26 cellular contexts compared by ENCODE assay signal in genomic region chr5:75199946-75200345, GRCh38. TPM values are rescaled to one million over a fixed set of nuclear protein-coding genes. Genes with fewer than 3 reads are reported as not detected.
DNase-seq lines count a peak whose midpoint lies in the region; ATAC-seq, FAIRE-seq and TF ChIP-seq lines count a peak whose summit lies in the region.
"Had no signal": no experiment of that assay in that cellular context is flagged by ENCODE, and none has a peak within 500 bp of the region (broad histone marks: within the 10 kb centered on the region; RNA-seq: fewer than 3 reads in every experiment).

No MANE protein-coding gene starts in this region.

- H4K5ac ChIP-seq in mesendoderm (ENCODE audit: low read length): no peak overlapping the region

- TF ChIP-seq CTCF in RWPE2 (IDR thresholded peaks at IDR 0.05; ENCODE audit: poor library complexity, severe bottlenecking) (no peak), K562 (IDR thresholded peaks at IDR 0.05 in 2 of 3, conservative IDR thresholded peaks at IDR 0.05 in 1 of 3; ENCODE audit: insufficient read depth in 2 of 3, low read depth in 1 of 3, low read length in 3 of 3) (no peak), smooth muscle cell (IDR thresholded peaks at IDR 0.05; ENCODE audit: borderline replicate concordance, insufficient read depth, poor library complexity, severe bottlenecking) (no peak)

- intact Hi-C loops in K562 (cut with micrococcal nuclease): no loop called here
- intact Hi-C loops in activated T-helper 1 cell treated with anti-CD3 and anti-CD28 coated beads, Interleukin-12 subunit alpha, Interleukin-12 subunit beta, Interleukin-2, Interleukin-4 antibody, amounts not matched to agents 30 ng/mL and 10 ng/mL and 1 ng/mL, durations not matched to agents 14 hours and 24 hours and 36 hours (cut with micrococcal nuclease): no loop called here

- peaks cover 2% of the 10 kb centered on the region for H3K27me3 Mint-ChIP-seq in activated T-helper 1 cell treated with anti-CD3 and anti-CD28 coated beads, Interleukin-12 subunit alpha, Interleukin-12 subunit beta, Interleukin-2, Interleukin-4 antibody, amounts not matched to agents 30 ng/mL and 10 ng/mL and 1 ng/mL, durations not matched to agents 14 hours and 24 hours and 36 hours (ENCODE audit: insufficient read depth)
- H3K27me3 Mint-ChIP-seq: CD4-positive, alpha-beta T cell; CD8-positive, alpha-beta memory T cell had no signal

- no peak overlapping the region for H2BK120ac ChIP-seq in mesendoderm (ENCODE audit: low read depth, low read length)

- POLR2A ChIA-PET in K562 (lab: Yijun Ruan, JAX): interaction anchor here (1.5 kb wide), 1 partner anchor 10 kb away, joined by 3 read pairs; no protein-coding TSS in a partner anchor

- H3K4ac ChIP-seq in mesendoderm (ENCODE audit: low read depth, low read length): no peak overlapping the region

- H3K9me3 Mint-ChIP-seq in activated T-helper 1 cell treated with anti-CD3 and anti-CD28 coated beads, Interleukin-12 subunit alpha, Interleukin-12 subunit beta, Interleukin-2, Interleukin-4 antibody, amounts not matched to agents 30 ng/mL and 10 ng/mL and 1 ng/mL, durations not matched to agents 14 hours and 24 hours and 36 hours: no peaks in the 10 kb centered on the region
- H3K9me3 Mint-ChIP-seq: CD4-positive, alpha-beta T cell; CD8-positive, alpha-beta memory T cell; HFFc6 had no signal

- 40% methylated on average over 1 of the region's 1 CpG for WGBS in K562 (ENCODE audit: insufficient coverage, low coverage, missing lambda C conversion rate)
- no CpG with 5 or more reads among the region's 1 CpG for WGBS in mesendoderm (ENCODE audit: extremely low coverage, insufficient coverage, low lambda C conversion rate)
- WGBS in smooth muscle cell (ENCODE audit: low lambda C conversion rate): 89% methylated on average over 1 of the region's 1 CpG

- H3K9me3 ChIP-seq in RWPE2 (ENCODE audit: severe bottlenecking) (no peaks in the 10 kb centered on the region), K562 (replicated peaks; ENCODE audit: control insufficient read depth, insufficient read depth, low read depth, low read length) (no peaks in the 10 kb centered on the region), smooth muscle cell (replicated peaks; ENCODE audit: low read depth) (no peaks in the 10 kb centered on the region)
- H3K9me3 ChIP-seq: A549; BE2C; BLaER1 treated with 17β-estradiol and CSF1 and Interleukin-3, amounts not matched to agents 10 nM and 100 nM; HAP-1 had no signal

- FAIRE-seq in K562 (lab: Jason Lieb, UNC): peak; percentile 40
- FAIRE-seq: A549, D721Med, GM12891, GM18507, H54 had no signal

- H3K4me3 ChIP-seq in RWPE2 (ENCODE audit: severe bottlenecking) (no peak overlapping the region), K562 (no peak overlapping the region), mesendoderm (ENCODE audit: low read length) (no peak overlapping the region), smooth muscle cell (no peak overlapping the region)
- H3K4me3 ChIP-seq: A549; BLaER1 treated with 17β-estradiol and CSF1 and Interleukin-3, amounts not matched to agents 10 nM and 100 nM; HAP-1 had no signal

- H4K8ac ChIP-seq in mesendoderm (ENCODE audit: low read depth, low read length): no peak overlapping the region

- H3K4me2 ChIP-seq in K562 (ENCODE audit: insufficient read depth, low read length) (no peak overlapping the region), mesendoderm (ENCODE audit: low read length) (no peak overlapping the region), smooth muscle cell (no peak overlapping the region)
- H3K4me2 ChIP-seq: A549; BLaER1 treated with 17β-estradiol and CSF1 and Interleukin-3, amounts not matched to agents 10 nM and 100 nM had no signal

- H3K79me2 ChIP-seq in K562 (ENCODE audit: control insufficient read depth, insufficient read depth, low read length): no peaks in the 10 kb centered on the region
- H3K79me2 ChIP-seq in mesendoderm (ENCODE audit: control insufficient read depth, insufficient read depth, low read length): no peaks in the 10 kb centered on the region
- H3K79me2 ChIP-seq in smooth muscle cell (ENCODE audit: low read depth): no peaks in the 10 kb centered on the region

- no peak for TF ChIP-seq RAD21 in K562 (CRISPR knock-in tag; conservative IDR thresholded peaks at IDR 0.05 in 1 of 2, IDR thresholded peaks at IDR 0.05 in 1 of 2)

- CTCF ChIA-PET in K562 (lab: Yijun Ruan, JAX; ENCODE audit: low intra/inter-chr PET ratio): no interaction called here

- H4K20me1 ChIP-seq in K562 (replicated peaks; ENCODE audit: control insufficient read depth, insufficient read depth, low read length) (no peaks in the 10 kb centered on the region), smooth muscle cell (ENCODE audit: low read depth) (no peaks in the 10 kb centered on the region)
- H4K20me1 ChIP-seq: BLaER1 treated with 17β-estradiol and CSF1 and Interleukin-3, amounts not matched to agents 10 nM and 100 nM had no signal

- H2BK5ac ChIP-seq in mesendoderm (ENCODE audit: low read length): no peak overlapping the region

- H3K27me3 ChIP-seq in RWPE2 (ENCODE audit: insufficient read depth, poor library complexity, severe bottlenecking) (no peaks in the 10 kb centered on the region), K562 (ENCODE audit: control insufficient read depth in 2 of 2, insufficient read depth in 2 of 2, low read length in 2 of 2) (no peaks in the 10 kb centered on the region), mesendoderm (ENCODE audit: insufficient read depth, low read length, poor library complexity) (no peaks in the 10 kb centered on the region), smooth muscle cell (ENCODE audit: low read depth) (no peaks in the 10 kb centered on the region)
- H3K27me3 ChIP-seq: BLaER1 treated with 17β-estradiol and CSF1 and Interleukin-3, amounts not matched to agents 10 nM and 100 nM had no signal

- BruUV-seq in K562 (replicated peaks; lab: Mats Ljungman, UMichigan): no TSS peak

- no peaks in the 10 kb centered on the region for H3K36me3 ChIP-seq in RWPE2 (ENCODE audit: low read depth)
- no peaks in the 10 kb centered on the region for H3K36me3 ChIP-seq in K562 (ENCODE audit: control insufficient read depth, insufficient read depth, low read length)
- no peaks in the 10 kb centered on the region for H3K36me3 ChIP-seq in mesendoderm (ENCODE audit: control insufficient read depth, insufficient read depth, low read length)
- H3K36me3 ChIP-seq in smooth muscle cell (ENCODE audit: low read depth): no peaks in the 10 kb centered on the region
- H3K36me3 ChIP-seq: BE2C; BLaER1 treated with 17β-estradiol and CSF1 and Interleukin-3, amounts not matched to agents 10 nM and 100 nM; HAP-1 had no signal

- no peak for ATAC-seq in RWPE2 (ENCODE audit: low read depth)
- ATAC-seq in K562: no peak
- no peak for ATAC-seq in GM18868 (IDR thresholded peaks at IDR 0.05; ENCODE audit: unreplicated experiment)
- ATAC-seq: A549 had no signal

- DNase-seq in RWPE2 (ENCODE audit: low spot score) (no peak), K562 (ENCODE audit: extremely low read depth in 1 of 4, low spot score in 3 of 4) (peak in 1 of 4 experiments; percentile 4), mesendoderm (peak; percentile 79), smooth muscle cell (lab: John Stamatoyannopoulos, UW; ENCODE audit: unreplicated experiment) (no peak), RKO (ENCODE audit: low spot score) (no peak)
- no peak for DNase-seq in activated T-helper 1 cell treated with anti-CD3 and anti-CD28 coated beads, Interleukin-12 subunit alpha, Interleukin-12 subunit beta, Interleukin-2, Interleukin-4 antibody, amounts not matched to agents 30 ng/mL and 10 ng/mL and 1 ng/mL, durations not matched to agents 14 hours and 24 hours and 36 hours (ENCODE audit: low spot score)
- DNase-seq: 8988T; ACHN; AML-193; BE2C; CD4-positive, alpha-beta T cell; CD8-positive, alpha-beta memory T cell; DMS 273 treated with DMSO at 0.1 percent for 48 hours; DMS79; GF-D8; GOT3; HFFc6 had no signal

- H3K18ac ChIP-seq in mesendoderm (ENCODE audit: low read length): no peak overlapping the region

- H3K9me1 ChIP-seq in K562 (ENCODE audit: control insufficient read depth, insufficient read depth, low read length): no peaks in the 10 kb centered on the region

- in situ Hi-C loops in K562 (cut with MboI): no loop called here

- no peaks in the 10 kb centered on the region for H3K4me1 Mint-ChIP-seq in activated T-helper 1 cell treated with anti-CD3 and anti-CD28 coated beads, Interleukin-12 subunit alpha, Interleukin-12 subunit beta, Interleukin-2, Interleukin-4 antibody, amounts not matched to agents 30 ng/mL and 10 ng/mL and 1 ng/mL, durations not matched to agents 14 hours and 24 hours and 36 hours (ENCODE audit: low read depth)
- H3K4me1 Mint-ChIP-seq: CD14-positive monocyte; CD8-positive, alpha-beta memory T cell had no signal

- H3K56ac ChIP-seq in mesendoderm (ENCODE audit: low read length): no peak overlapping the region

- H3K4me3 Mint-ChIP-seq in activated T-helper 1 cell treated with anti-CD3 and anti-CD28 coated beads, Interleukin-12 subunit alpha, Interleukin-12 subunit beta, Interleukin-2, Interleukin-4 antibody, amounts not matched to agents 30 ng/mL and 10 ng/mL and 1 ng/mL, durations not matched to agents 14 hours and 24 hours and 36 hours: no peak overlapping the region
- H3K4me3 Mint-ChIP-seq: CD14-positive monocyte; CD4-positive, alpha-beta T cell; CD8-positive, alpha-beta memory T cell; HFFc6 had no signal

- H3K79me1 ChIP-seq in mesendoderm (ENCODE audit: low read length): no peaks in the 10 kb centered on the region

- no peak overlapping the region for H3K23ac ChIP-seq in mesendoderm (ENCODE audit: low read length)

- H3K4me1 ChIP-seq in RWPE2 (ENCODE audit: insufficient read depth, poor library complexity, severe bottlenecking): peaks cover 10% of the 10 kb centered on the region
- H3K4me1 ChIP-seq in K562 (replicated peaks in 1 of 2; ENCODE audit: control insufficient read depth in 2 of 2, insufficient read depth in 2 of 2, low read length in 2 of 2): no peaks in the 10 kb centered on the region; a peak in 1 of 5 replicates
- no peaks in the 10 kb centered on the region for H3K4me1 ChIP-seq in mesendoderm (ENCODE audit: control insufficient read depth, low read depth, low read length)
- H3K4me1 ChIP-seq in smooth muscle cell (ENCODE audit: low read depth): no peaks in the 10 kb centered on the region
- H3K4me1 ChIP-seq: A549; BE2C; BLaER1 treated with 17β-estradiol and CSF1 and Interleukin-3, amounts not matched to agents 10 nM and 100 nM had no signal

- H2BK15ac ChIP-seq in mesendoderm (replicated peaks; ENCODE audit: low read depth): no peak overlapping the region

- H2AFZ ChIP-seq in K562 (ENCODE audit: low read depth, low read length): no peak overlapping the region
- H2AFZ ChIP-seq in smooth muscle cell (ENCODE audit: low read depth): no peak overlapping the region

- no peak for TF ChIP-seq EP300 in K562 (IDR thresholded peaks at IDR 0.05; ENCODE audit: low read length)

- no peak overlapping the region for H3K27ac Mint-ChIP-seq in activated T-helper 1 cell treated with anti-CD3 and anti-CD28 coated beads, Interleukin-12 subunit alpha, Interleukin-12 subunit beta, Interleukin-2, Interleukin-4 antibody, amounts not matched to agents 30 ng/mL and 10 ng/mL and 1 ng/mL, durations not matched to agents 14 hours and 24 hours and 36 hours
- H3K27ac Mint-ChIP-seq: CD14-positive monocyte; CD4-positive, alpha-beta T cell; CD8-positive, alpha-beta memory T cell; HFFc6 had no signal

- no peak overlapping the region for H2AK5ac ChIP-seq in mesendoderm (ENCODE audit: low read length)

- H3K36me3 Mint-ChIP-seq in activated T-helper 1 cell treated with anti-CD3 and anti-CD28 coated beads, Interleukin-12 subunit alpha, Interleukin-12 subunit beta, Interleukin-2, Interleukin-4 antibody, amounts not matched to agents 30 ng/mL and 10 ng/mL and 1 ng/mL, durations not matched to agents 14 hours and 24 hours and 36 hours (ENCODE audit: low read depth): no peaks in the 10 kb centered on the region
- H3K36me3 Mint-ChIP-seq: CD14-positive monocyte had no signal

- H3K27ac ChIP-seq in RWPE2 (ENCODE audit: poor library complexity, severe bottlenecking): peak overlapping the region; percentile 50
- H3K27ac ChIP-seq in K562 (ENCODE audit: extremely low read depth, low read depth, low read length): no peak overlapping the region
- H3K27ac ChIP-seq in mesendoderm (ENCODE audit: low read depth, low read length): no peak overlapping the region
- peak overlapping the region; percentile 54 for H3K27ac ChIP-seq in smooth muscle cell (ENCODE audit: low read depth)
- H3K27ac ChIP-seq: A549; BLaER1 treated with 17β-estradiol and CSF1 and Interleukin-3, amounts not matched to agents 10 nM and 100 nM had no signal

- no peaks in the 10 kb centered on the region for H3F3A ChIP-seq in smooth muscle cell (ENCODE audit: low read depth)

- no peak for TF ChIP-seq POLR2A in K562 (conservative IDR thresholded peaks at IDR 0.05)

- H3K9ac ChIP-seq in K562 (ENCODE audit: insufficient read depth in 1 of 2, low read depth in 2 of 2, low read length in 2 of 2) (no peak overlapping the region), mesendoderm (ENCODE audit: low read length) (no peak overlapping the region), smooth muscle cell (ENCODE audit: low read depth) (no peak overlapping the region)
- H3K9ac ChIP-seq: BLaER1 treated with 17β-estradiol and CSF1 and Interleukin-3, amounts not matched to agents 10 nM and 100 nM had no signal

RNA-seq across cellular contexts. Expression of gene ANKRD31, which starts 36.7 kb away (rescaled TPM):
- total RNA-seq in K562 (2011; cell fraction: chromatin; rRNA removed; ENCODE audit: low replicate concordance): 0.09 and 0.42 TPM in 2 replicates
- under 0.01 TPM in 2 replicates for total RNA-seq in K562 (2011; cell fraction: nucleolus; rRNA removed)
- total RNA-seq in K562 (2011; cell fraction: nucleoplasm; rRNA removed): 0.15 TPM in 1 of 2 replicates, not detected in the other
- under 0.01 and 0.08 TPM in 2 replicates for total RNA-seq in K562 (2014; rRNA removed)
- total RNA-seq in K562 (2014; rRNA removed; fragmentation: Illumina TruSeq; extraction: Trizol): 0.06 and 0.11 TPM in 2 replicates
- total RNA-seq in K562 (2015; rRNA removed; fragmentation: Illumina TruSeq; extraction: Trizol): 0.04 and 0.08 TPM in 2 replicates
- total RNA-seq in K562 (2021): 0.04 and 0.07 TPM in 2 replicates
- 0.04 and 0.07 TPM in 2 replicates for polyA plus RNA-seq in K562 (2011; rRNA removed)
- polyA plus RNA-seq in K562 (2011; cell fraction: cytosol; rRNA removed): 0.03 TPM in 1 of 2 replicates, not detected in the other
- polyA plus RNA-seq in K562 (2011; cell fraction: nucleus; rRNA removed): 0.03 and 0.04 TPM in 2 replicates
- 0.03 and 0.07 TPM in 2 replicates for polyA plus RNA-seq in K562 (2012)
- 0.04 and 0.06 TPM in 2 replicates for polyA plus RNA-seq in K562 (2014; fragmentation: Illumina TruSeq; extraction: Trizol)
- polyA plus RNA-seq in K562 (2014; fragmentation: Nextera tagmentation; extraction: Ambion mirVana): under 1 TPM; 0.03 to 0.04 TPM
- 0.04 TPM in 1 of 2 replicates, not detected in the other for polyA plus RNA-seq in K562 (2014; rRNA removed)
- 0.09 and 0.14 TPM in 2 replicates for polyA minus RNA-seq in K562 (2011; rRNA and poly(A)+ RNA removed)
- not detected in 2 replicates for polyA minus RNA-seq in K562 (2011; cell fraction: cytosol; rRNA and poly(A)+ RNA removed)
- 0.13 and 0.22 TPM in 2 replicates for polyA minus RNA-seq in K562 (2011; cell fraction: nucleus; rRNA and poly(A)+ RNA removed)
- polyA plus RNA-seq in mesendoderm (2013, experiment 1 of 2): 0.13 TPM
- 0.15 TPM for polyA plus RNA-seq in mesendoderm (2013, experiment 2 of 2)
- 0.18 and 0.22 TPM in 2 replicates for total RNA-seq in smooth muscle cell
- 0.03 and 0.15 TPM in 2 replicates for polyA plus RNA-seq in smooth muscle cell
- total RNA-seq in activated T-helper 1 cell treated with anti-CD3 and anti-CD28 coated beads, Interleukin-12 subunit alpha, Interleukin-12 subunit beta, Interleukin-2, Interleukin-4 antibody, amounts not matched to agents 30 ng/mL and 10 ng/mL and 1 ng/mL, durations not matched to agents 14 hours and 24 hours and 36 hours: 0.36 and 0.37 TPM in 2 replicates

Comparison
In these comparisons a context has a peak if more than half of its experiments do, and no peak if none do; other contexts are left out.
1. H3K27ac ChIP-seq: peak in RWPE2 (single experiment) and smooth muscle cell (single experiment); none in K562 (single experiment) and mesendoderm (single experiment).